8 cellular contexts compared by ENCODE assay signal in genomic region chr7:48088559-48089414, GRCh38. TPM values are rescaled to one million over a fixed set of nuclear protein-coding genes. Genes with fewer than 3 reads are reported as not detected.
DNase-seq lines count a peak whose midpoint lies in the region; ATAC-seq lines count a peak whose summit lies in the region.

Gene UPP1 (plus strand): TSS chr7:48089265. CDS start chr7:48094784, 5,519 bp downstream.

- peak within 1 kb of the TSS; percentile 66 for H3K9ac ChIP-seq in BLaER1

- H3K4me1 Mint-ChIP-seq in memory B cell = peaks cover 31% of the 10 kb centered on the region

- H3K36me3 Mint-ChIP-seq in memory B cell = no peaks in the 10 kb centered on the region

- H3K4me1 ChIP-seq in BLaER1 = peaks cover 46% of the 10 kb centered on the region
- peaks cover 43% of the 10 kb centered on the region for H3K4me1 ChIP-seq in effector memory CD4-positive, alpha-beta T cell (ENCODE audit: control insufficient read depth, insufficient read depth, low read length, poor library complexity, severe bottlenecking)

- H3K27ac Mint-ChIP-seq in memory B cell = peak within 1 kb of the TSS; percentile 89

- H3K4me3 ChIP-seq in BLaER1 = peak within 1 kb of the TSS; percentile 68
- peak within 1 kb of the TSS; percentile 90 for H3K4me3 ChIP-seq in effector memory CD4-positive, alpha-beta T cell (ENCODE audit: insufficient read depth, low read depth, low read length, poor library complexity, severe bottlenecking)

- peaks cover 24% of the 10 kb centered on the region; the same call in 1 of the 2 replicates for H4K20me1 ChIP-seq in BLaER1

- H3K4me3 Mint-ChIP-seq in memory B cell = peak within 1 kb of the TSS; percentile 93

- peak; percentile 53 for ATAC-seq in HG03439 (IDR thresholded peaks at IDR 0.05; ENCODE audit: unreplicated experiment)
- peak; percentile 71 for ATAC-seq in memory B cell (ENCODE audit: low read depth)

- CTCF ChIA-PET in activated CD8-positive, alpha-beta memory T cell treated with anti-CD3 and anti-CD28 coated beads for 36 hours (lab: Charles Lee) = interaction anchor here (1.4 to 1.9 kb wide), 3 partner anchors 10 to 26 kb away, joined by 3 to 8 read pairs (median 4); no protein-coding TSS in a partner anchor

- H3K27ac ChIP-seq in BLaER1 = peak within 1 kb of the TSS; percentile 70
- H3K27ac ChIP-seq in effector memory CD4-positive, alpha-beta T cell (ENCODE audit: insufficient read depth, low read length, poor library complexity, severe bottlenecking) = peak within 1 kb of the TSS; percentile 90

- H3K27me3 ChIP-seq in BLaER1 = peaks cover 39% of the 10 kb centered on the region
- no peaks in the 10 kb centered on the region for H3K27me3 ChIP-seq in effector memory CD4-positive, alpha-beta T cell (replicated peaks; ENCODE audit: control insufficient read depth, insufficient read depth, low read length, poor library complexity, severe bottlenecking)

- peak within 1 kb of the TSS; percentile 98 for H3K4me2 ChIP-seq in BLaER1

- DNase-seq in GM19238 (ENCODE audit: insufficient read length, low spot score) (peak; percentile 73), memory B cell (ENCODE audit: low spot score in 2 of 2) (peak; percentile 68 to 78)
- DNase-seq in NK-92 treated with Interleukin-12 subunit alpha and Interleukin-12 subunit beta, amount 100 ng/mL, for 24 hours (lab: John Stamatoyannopoulos, UW) = peak; percentile 92
- DNase-seq in effector memory CD4-positive, alpha-beta T cell = peak; percentile 86 to 90 (median 88)
- DNase-seq in stimulated activated CD8-positive, alpha-beta memory T cell treated with anti-CD3 and anti-CD28 coated beads, Interleukin-12 subunit alpha, Interleukin-12 subunit beta, amount 100 ng/mL, for 4 hours (ENCODE audit: low read depth) = peak; percentile 83

- no peaks in the 10 kb centered on the region for H3K9me3 ChIP-seq in BLaER1
- H3K9me3 ChIP-seq in effector memory CD4-positive, alpha-beta T cell (ENCODE audit: control insufficient read depth, low read length) = no peaks in the 10 kb centered on the region

- H3K9me3 Mint-ChIP-seq in memory B cell = no peaks in the 10 kb centered on the region

- POLR2A ChIA-PET in activated CD8-positive, alpha-beta memory T cell treated with anti-CD3 and anti-CD28 coated beads for 36 hours (lab: Charles Lee) = interaction anchor here (0.6 to 2.0 kb wide), 5 partner anchors 9 to 111 kb away, joined by 3 to 11 read pairs (median 3); no protein-coding TSS in a partner anchor

- H3K36me3 ChIP-seq in BLaER1 = no peaks in the 10 kb centered on the region
- H3K36me3 ChIP-seq in effector memory CD4-positive, alpha-beta T cell (ENCODE audit: control insufficient read depth, insufficient read depth, low read length) = peaks cover 29% of the 10 kb centered on the region

- H3K27me3 Mint-ChIP-seq in memory B cell = no peaks in the 10 kb centered on the region

RNA-seq across cellular contexts. Expression of gene UPP1, which starts in this region (rescaled TPM):
- 100 to 1,000 TPM; 123 to 125 TPM for total RNA-seq in activated CD8-positive, alpha-beta memory T cell treated with anti-CD3 and anti-CD28 coated beads for 36 hours

Comparison
In these comparisons a context has a peak if more than half of its experiments do, and no peak if none do; other contexts are left out.
1. Peak in every context shown above with its lines: DNase-seq, ATAC-seq, H3K4me3 ChIP-seq and H3K27ac ChIP-seq.